1 cellular context compared by ENCODE assay signal in the genomic region with DNA sequence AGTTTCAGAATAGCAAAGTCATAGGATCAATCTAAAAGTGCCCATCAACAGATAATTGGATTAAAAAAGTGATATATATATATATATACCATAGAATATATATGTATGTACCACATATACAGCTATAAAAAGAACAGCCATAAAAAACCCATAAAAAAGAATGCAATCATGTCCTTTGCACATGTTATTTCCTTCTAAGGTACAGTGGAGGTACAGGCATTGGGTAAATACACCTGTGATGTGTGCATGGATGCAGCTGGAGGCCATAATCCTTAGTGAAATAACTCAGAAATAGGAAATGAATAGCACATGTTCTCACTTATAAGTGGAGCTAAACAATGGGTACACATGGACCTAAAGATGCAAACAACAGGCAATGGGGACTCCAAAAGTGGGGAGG.
TF ChIP-seq lines count a peak whose summit lies in the region.

No MANE protein-coding gene starts in this region.

TF ChIP-seq in HepG2, 621 proteins besides CTCF, POLR2A, EP300 and RAD21 (continued from another document):
- TF ChIP-seq, protein P1, sequence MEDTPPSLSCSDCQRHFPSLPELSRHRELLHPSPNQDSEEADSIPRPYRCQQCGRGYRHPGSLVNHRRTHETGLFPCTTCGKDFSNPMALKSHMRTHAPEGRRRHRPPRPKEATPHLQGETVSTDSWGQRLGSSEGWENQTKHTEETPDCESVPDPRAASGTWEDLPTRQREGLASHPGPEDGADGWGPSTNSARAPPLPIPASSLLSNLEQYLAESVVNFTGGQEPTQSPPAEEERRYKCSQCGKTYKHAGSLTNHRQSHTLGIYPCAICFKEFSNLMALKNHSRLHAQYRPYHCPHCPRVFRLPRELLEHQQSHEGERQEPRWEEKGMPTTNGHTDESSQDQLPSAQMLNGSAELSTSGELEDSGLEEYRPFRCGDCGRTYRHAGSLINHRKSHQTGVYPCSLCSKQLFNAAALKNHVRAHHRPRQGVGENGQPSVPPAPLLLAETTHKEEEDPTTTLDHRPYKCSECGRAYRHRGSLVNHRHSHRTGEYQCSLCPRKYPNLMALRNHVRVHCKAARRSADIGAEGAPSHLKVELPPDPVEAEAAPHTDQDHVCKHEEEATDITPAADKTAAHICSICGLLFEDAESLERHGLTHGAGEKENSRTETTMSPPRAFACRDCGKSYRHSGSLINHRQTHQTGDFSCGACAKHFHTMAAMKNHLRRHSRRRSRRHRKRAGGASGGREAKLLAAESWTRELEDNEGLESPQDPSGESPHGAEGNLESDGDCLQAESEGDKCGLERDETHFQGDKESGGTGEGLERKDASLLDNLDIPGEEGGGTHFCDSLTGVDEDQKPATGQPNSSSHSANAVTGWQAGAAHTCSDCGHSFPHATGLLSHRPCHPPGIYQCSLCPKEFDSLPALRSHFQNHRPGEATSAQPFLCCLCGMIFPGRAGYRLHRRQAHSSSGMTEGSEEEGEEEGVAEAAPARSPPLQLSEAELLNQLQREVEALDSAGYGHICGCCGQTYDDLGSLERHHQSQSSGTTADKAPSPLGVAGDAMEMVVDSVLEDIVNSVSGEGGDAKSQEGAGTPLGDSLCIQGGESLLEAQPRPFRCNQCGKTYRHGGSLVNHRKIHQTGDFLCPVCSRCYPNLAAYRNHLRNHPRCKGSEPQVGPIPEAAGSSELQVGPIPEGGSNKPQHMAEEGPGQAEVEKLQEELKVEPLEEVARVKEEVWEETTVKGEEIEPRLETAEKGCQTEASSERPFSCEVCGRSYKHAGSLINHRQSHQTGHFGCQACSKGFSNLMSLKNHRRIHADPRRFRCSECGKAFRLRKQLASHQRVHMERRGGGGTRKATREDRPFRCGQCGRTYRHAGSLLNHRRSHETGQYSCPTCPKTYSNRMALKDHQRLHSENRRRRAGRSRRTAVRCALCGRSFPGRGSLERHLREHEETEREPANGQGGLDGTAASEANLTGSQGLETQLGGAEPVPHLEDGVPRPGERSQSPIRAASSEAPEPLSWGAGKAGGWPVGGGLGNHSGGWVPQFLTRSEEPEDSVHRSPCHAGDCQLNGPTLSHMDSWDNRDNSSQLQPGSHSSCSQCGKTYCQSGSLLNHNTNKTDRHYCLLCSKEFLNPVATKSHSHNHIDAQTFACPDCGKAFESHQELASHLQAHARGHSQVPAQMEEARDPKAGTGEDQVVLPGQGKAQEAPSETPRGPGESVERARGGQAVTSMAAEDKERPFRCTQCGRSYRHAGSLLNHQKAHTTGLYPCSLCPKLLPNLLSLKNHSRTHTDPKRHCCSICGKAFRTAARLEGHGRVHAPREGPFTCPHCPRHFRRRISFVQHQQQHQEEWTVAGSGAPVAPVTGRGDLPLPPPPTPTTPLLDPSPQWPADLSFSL (CRISPR knock-in tag; IDR thresholded peaks at IDR 0.05), result no peak
